ENCODE assay signal across 1 cellular context in genomic region chr4:40502220-40502619, GRCh38.
TF ChIP-seq lines count a peak whose summit lies in the region.

No MANE protein-coding gene starts in this region.

TF ChIP-seq in HepG2, 621 proteins besides CTCF, POLR2A, EP300 and RAD21 (continued from another document):
- TF ChIP-seq ATF3 (CRISPR knock-in tag; IDR thresholded peaks at IDR 0.05) (no peak), GTF3A (CRISPR knock-in tag; conservative IDR thresholded peaks at IDR 0.05) (no peak), SP4 (CRISPR knock-in tag; IDR thresholded peaks at IDR 0.05) (no peak), ATF1 (CRISPR knock-in tag; IDR thresholded peaks at IDR 0.05) (no peak), CBX1 (IDR thresholded peaks at IDR 0.05; ENCODE audit: low read depth) (no peak), U2AF1 (optimal IDR thresholded peaks at IDR 0.05; ENCODE audit: low read depth, low read length) (no peak), FUBP1 (CRISPR knock-in tag; IDR thresholded peaks at IDR 0.05; ENCODE audit: borderline replicate concordance) (no peak), HOXA5 (CRISPR knock-in tag; IDR thresholded peaks at IDR 0.05) (no peak)
TF ChIP-seq in HepG2: peak in this region for 0.
